10 cellular contexts compared by ENCODE assay signal in genomic region chr19:50447053-50447452, GRCh38. TPM values are rescaled to one million over a fixed set of nuclear protein-coding genes. Genes with fewer than 3 reads are reported as not detected.
"Had no signal": no experiment of that assay in that cellular context is flagged by ENCODE, and none has a peak within 500 bp of the region (broad histone marks: within the 10 kb centered on the region; RNA-seq: fewer than 3 reads in every experiment).

No MANE protein-coding gene starts in this region.

- H3K4me2 ChIP-seq: KMS-11 had no signal

- H3K4me3 ChIP-seq: K562 had no signal

- H3K36me3 Mint-ChIP-seq: IgD-negative memory B cell had no signal

- DNase-seq: IMR-90, KBM-7, KG1 had no signal

- H3K27ac ChIP-seq: HL-60, KMS-11 had no signal

- ATAC-seq: HepG2, K562 had no signal

- H3K27me3 Mint-ChIP-seq: IgD-negative memory B cell had no signal

- H3K4me3 Mint-ChIP-seq: IgD-negative memory B cell had no signal

- H3K9ac ChIP-seq: KMS-11 had no signal

RNA-seq across cellular contexts. Expression of gene MYBPC2, which starts 14.4 kb away (rescaled TPM):
- total RNA-seq: HepG2, HT-29, HT1080, IMR-90 had no signal
- polyA plus RNA-seq: HepG2, IMR-90 had no signal

RNA-seq across cellular contexts. Expression of gene SPIB, which starts 28.3 kb away (rescaled TPM):
- total RNA-seq: HT-29, IMR-90 had no signal
- polyA plus RNA-seq: HepG2, IMR-90 had no signal

RNA-seq across cellular contexts. Expression of gene EMC10, which starts 29.3 kb away (rescaled TPM):
- total RNA-seq: HepG2 had no signal
- polyA plus RNA-seq: HepG2 had no signal

RNA-seq across cellular contexts. Expression of gene GARIN5A, which starts 29.6 kb away (rescaled TPM):
- total RNA-seq: HepG2, IMR-90 had no signal
- polyA plus RNA-seq: HepG2 had no signal
